Comparison of ENCODE assay signal across 15 cellular contexts in the genomic region with DNA sequence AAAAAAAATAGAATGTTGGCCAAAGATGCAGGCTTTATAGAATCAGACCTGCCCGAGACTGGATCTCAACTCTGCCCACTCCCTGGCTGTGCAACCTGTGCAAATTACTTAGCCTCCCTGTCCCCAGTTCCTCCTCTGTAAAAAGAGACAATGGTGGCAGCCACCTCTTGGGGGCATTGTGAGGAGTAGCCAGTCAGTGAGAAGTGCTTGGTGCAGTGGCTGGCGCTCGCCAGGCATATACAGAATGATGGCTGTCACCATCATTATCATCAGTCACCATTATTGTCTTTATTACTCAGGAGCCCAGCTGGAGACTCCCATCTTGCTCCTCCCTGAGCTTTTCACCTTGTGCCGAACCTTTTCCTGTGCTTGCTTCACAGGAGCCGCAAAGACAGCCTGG. TPM values are rescaled to one million over a fixed set of nuclear protein-coding genes. Genes with fewer than 3 reads are reported as not detected.
DNase-seq lines count a peak whose midpoint lies in the region; ATAC-seq and TF ChIP-seq lines count a peak whose summit lies in the region.
"Had no signal": no experiment of that assay in that cellular context is flagged by ENCODE, and none has a peak within 500 bp of the region (broad histone marks: within the 10 kb centered on the region; RNA-seq: fewer than 3 reads in every experiment).

No MANE protein-coding gene starts in this region.

- no peak overlapping the region for H3K4me3 Mint-ChIP-seq in CD4-positive, alpha-beta T cell
- H3K4me3 Mint-ChIP-seq in glutamatergic neuron (ENCODE audit: unreplicated experiment), result no peak overlapping the region
- H3K4me3 Mint-ChIP-seq in neural crest cell, result no peak overlapping the region
- no peak overlapping the region for H3K4me3 Mint-ChIP-seq in activated T-helper 2 cell treated with anti-CD3 and anti-CD28 coated beads, Interferon-gamma antibody, Interleukin-2, Interleukin-4, amounts not matched to agents 10 μg/mL and 5 μg/mL and 100 μg/mL, durations not matched to agents 14 hours and 24 hours and 36 hours (ENCODE audit: low read depth)
- H3K4me3 Mint-ChIP-seq: CD14-positive monocyte had no signal

- peak overlapping the region; percentile 49 for H3K9ac ChIP-seq in Loucy (ENCODE audit: low read depth, low read length, poor library complexity, severe bottlenecking)
- H3K9ac ChIP-seq: GM23248 had no signal

- H3F3A ChIP-seq in Loucy (ENCODE audit: low read depth), result peaks cover 9% of the 10 kb centered on the region; the same call in 1 of the 2 replicates

- no peak for TF ChIP-seq CTCF in CD4-positive, alpha-beta T cell (IDR thresholded peaks at IDR 0.05)
- TF ChIP-seq CTCF in Loucy (conservative IDR thresholded peaks at IDR 0.05; ENCODE audit: low read length), result no peak
- no peak for TF ChIP-seq CTCF in glutamatergic neuron (IDR thresholded peaks at IDR 0.05; ENCODE audit: partially characterized antibody, unreplicated experiment)
- no peak for TF ChIP-seq CTCF in neural crest cell (conservative IDR thresholded peaks at IDR 0.05)

- no peaks in the 10 kb centered on the region for H3K9me3 ChIP-seq in CD4-positive, alpha-beta T cell (ENCODE audit: control insufficient read depth, low read length)
- no peaks in the 10 kb centered on the region for H3K9me3 ChIP-seq in Loucy (ENCODE audit: insufficient read depth, low read depth, low read length)

- intact Hi-C loops in CD4-positive, alpha-beta T cell (cut with DNase I, micrococcal nuclease), result no loop called here
- intact Hi-C loops in activated T-helper 2 cell treated with anti-CD3 and anti-CD28 coated beads, Interferon-gamma antibody, Interleukin-2, Interleukin-4, amounts not matched to agents 10 μg/mL and 5 μg/mL and 100 μg/mL, durations not matched to agents 14 hours and 24 hours and 36 hours (cut with micrococcal nuclease), result no loop called here

- no peaks in the 10 kb centered on the region for H3K27me3 Mint-ChIP-seq in CD4-positive, alpha-beta T cell
- no peaks in the 10 kb centered on the region for H3K27me3 Mint-ChIP-seq in glutamatergic neuron (ENCODE audit: unreplicated experiment)
- H3K27me3 Mint-ChIP-seq in neural crest cell (ENCODE audit: low read depth), result no peaks in the 10 kb centered on the region
- H3K27me3 Mint-ChIP-seq in activated T-helper 2 cell treated with anti-CD3 and anti-CD28 coated beads, Interferon-gamma antibody, Interleukin-2, Interleukin-4, amounts not matched to agents 10 μg/mL and 5 μg/mL and 100 μg/mL, durations not matched to agents 14 hours and 24 hours and 36 hours (ENCODE audit: low read depth), result no peaks in the 10 kb centered on the region

- H3K4me2 ChIP-seq in Loucy (ENCODE audit: low read depth, low read length, poor library complexity, severe bottlenecking), result no peak overlapping the region

- H3K27ac ChIP-seq in CD4-positive, alpha-beta T cell (ENCODE audit: low read depth, low read length), result no peak overlapping the region
- H3K27ac ChIP-seq: GM23248 had no signal

- no peak overlapping the region for H3K4me3 ChIP-seq in Loucy (ENCODE audit: low read length, poor library complexity, severe bottlenecking)
- H3K4me3 ChIP-seq: GM23248 had no signal

- no peaks in the 10 kb centered on the region for H4K20me1 ChIP-seq in Loucy (ENCODE audit: insufficient read depth, low read length, poor library complexity, severe bottlenecking)

- no peaks in the 10 kb centered on the region for H3K27me3 ChIP-seq in CD4-positive, alpha-beta T cell (ENCODE audit: control insufficient read depth, insufficient read depth, low read length)
- no peaks in the 10 kb centered on the region for H3K27me3 ChIP-seq in Loucy (ENCODE audit: insufficient read depth, low read length, poor library complexity, severe bottlenecking)

- H3K36me3 ChIP-seq in Loucy (ENCODE audit: insufficient read depth, low read length), result peaks cover 17% of the 10 kb centered on the region; the same call in 1 of the 2 replicates

- H2AFZ ChIP-seq in Loucy (ENCODE audit: low read length), result no peak overlapping the region
- H2AFZ ChIP-seq: GM23248 had no signal

- H3K79me2 ChIP-seq in Loucy (ENCODE audit: insufficient read depth, low read length), result no peaks in the 10 kb centered on the region

- peaks cover 50% of the 10 kb centered on the region for H3K4me1 ChIP-seq in Loucy (ENCODE audit: insufficient read depth, low read length, poor library complexity, severe bottlenecking)

- no peaks in the 10 kb centered on the region for H3K9me3 Mint-ChIP-seq in CD4-positive, alpha-beta T cell
- H3K9me3 Mint-ChIP-seq in glutamatergic neuron (ENCODE audit: unreplicated experiment) (peaks cover 2% of the 10 kb centered on the region), neural crest cell (no peaks in the 10 kb centered on the region)
- no peaks in the 10 kb centered on the region for H3K9me3 Mint-ChIP-seq in activated T-helper 2 cell treated with anti-CD3 and anti-CD28 coated beads, Interferon-gamma antibody, Interleukin-2, Interleukin-4, amounts not matched to agents 10 μg/mL and 5 μg/mL and 100 μg/mL, durations not matched to agents 14 hours and 24 hours and 36 hours
- H3K9me3 Mint-ChIP-seq: CD14-positive monocyte had no signal

- POLR2A ChIA-PET in CD4-positive, alpha-beta T cell (lab: Charles Lee), result no interaction called here

- no peak for DNase-seq in CD4-positive, alpha-beta T cell
- DNase-seq in glutamatergic neuron (no peak), neural crest cell (ENCODE audit: low read depth, low spot score) (no peak), NCI-H446 (lab: John Stamatoyannopoulos, UW) (no peak), islet precursor cell (no peak)
- no peak for DNase-seq in activated T-helper 2 cell treated with anti-CD3 and anti-CD28 coated beads, Interferon-gamma antibody, Interleukin-2, Interleukin-4, amounts not matched to agents 10 μg/mL and 5 μg/mL and 100 μg/mL, durations not matched to agents 14 hours and 24 hours and 36 hours (ENCODE audit: low spot score)
- DNase-seq: EL, GM23248, MV-4-11, NCI-H1930, NCI-H2171 treated with DMSO at 0.1 percent for 48 hours, NCI-H748 treated with DMSO at 0.1 percent for 48 hours had no signal

- no peak for ATAC-seq in CD4-positive, alpha-beta T cell (ENCODE audit: poor library complexity)
- no peak for ATAC-seq in HG02623 (IDR thresholded peaks at IDR 0.05; ENCODE audit: unreplicated experiment)

- H3K27ac Mint-ChIP-seq in CD4-positive, alpha-beta T cell, result peak overlapping the region; percentile 20
- H3K27ac Mint-ChIP-seq in glutamatergic neuron (ENCODE audit: unreplicated experiment) (peak overlapping the region; percentile 66), neural crest cell (ENCODE audit: unreplicated experiment) (peak overlapping the region; percentile 71)
- H3K27ac Mint-ChIP-seq in activated T-helper 2 cell treated with anti-CD3 and anti-CD28 coated beads, Interferon-gamma antibody, Interleukin-2, Interleukin-4, amounts not matched to agents 10 μg/mL and 5 μg/mL and 100 μg/mL, durations not matched to agents 14 hours and 24 hours and 36 hours, result no peak overlapping the region

- no peaks in the 10 kb centered on the region for H3K9me2 ChIP-seq in Loucy (replicated peaks; ENCODE audit: low read depth, low read length)

- H3K4me1 Mint-ChIP-seq in CD4-positive, alpha-beta T cell (ENCODE audit: low read depth), result peaks cover 35% of the 10 kb centered on the region
- H3K4me1 Mint-ChIP-seq in glutamatergic neuron (ENCODE audit: low read depth, unreplicated experiment) (peaks cover 17% of the 10 kb centered on the region), neural crest cell (peaks cover 20% of the 10 kb centered on the region)
- H3K4me1 Mint-ChIP-seq in activated T-helper 2 cell treated with anti-CD3 and anti-CD28 coated beads, Interferon-gamma antibody, Interleukin-2, Interleukin-4, amounts not matched to agents 10 μg/mL and 5 μg/mL and 100 μg/mL, durations not matched to agents 14 hours and 24 hours and 36 hours (ENCODE audit: low read depth), result peaks cover 11% of the 10 kb centered on the region

- CTCF ChIA-PET in CD4-positive, alpha-beta T cell (lab: Charles Lee), result interaction anchor here (1.8 kb wide), 1 partner anchor 30 kb away, joined by 8 read pairs; the partner anchor contains the start of gene TRIM8

- H3K36me3 Mint-ChIP-seq in CD4-positive, alpha-beta T cell (ENCODE audit: low read depth), result peaks cover 44% of the 10 kb centered on the region
- H3K36me3 Mint-ChIP-seq in glutamatergic neuron (ENCODE audit: unreplicated experiment) (no peaks in the 10 kb centered on the region), neural crest cell (ENCODE audit: low read depth) (peaks cover 3% of the 10 kb centered on the region)
- peaks cover 9% of the 10 kb centered on the region for H3K36me3 Mint-ChIP-seq in activated T-helper 2 cell treated with anti-CD3 and anti-CD28 coated beads, Interferon-gamma antibody, Interleukin-2, Interleukin-4, amounts not matched to agents 10 μg/mL and 5 μg/mL and 100 μg/mL, durations not matched to agents 14 hours and 24 hours and 36 hours (ENCODE audit: low read depth)

RNA-seq across cellular contexts. Expression of gene TRIM8, which starts 29.4 kb away (rescaled TPM):
- total RNA-seq in CD4-positive, alpha-beta T cell, result 10 to 100 TPM; 80.9 to 81.6 TPM
- 74.8 TPM for total RNA-seq in glutamatergic neuron (ENCODE audit: unreplicated experiment)
- 76.9 and 82.8 TPM in 2 replicates for total RNA-seq in neural crest cell
- 76.7 and 82.9 TPM in 2 replicates for total RNA-seq in activated T-helper 2 cell treated with anti-CD3 and anti-CD28 coated beads, Interferon-gamma antibody, Interleukin-2, Interleukin-4, amounts not matched to agents 10 μg/mL and 5 μg/mL and 100 μg/mL, durations not matched to agents 14 hours and 24 hours and 36 hours
